1 cellular context compared by ENCODE assay signal in genomic region chr7:55101359-55101758, GRCh38.
TF ChIP-seq lines count a peak whose summit lies in the region.

No MANE protein-coding gene starts in this region.

TF ChIP-seq in HEK293T, 16 proteins besides CTCF, POLR2A, EP300 and RAD21 (continued from another document):
- TF ChIP-seq ELF4 (IDR thresholded peaks at IDR 0.05) (no peak), FOXA1 (IDR thresholded peaks at IDR 0.05) (no peak), L3MBTL2 (conservative IDR thresholded peaks at IDR 0.05) (no peak), FOXK2 (IDR thresholded peaks at IDR 0.05) (no peak), ZNF384 (IDR thresholded peaks at IDR 0.05) (no peak), SUZ12 (IDR thresholded peaks at IDR 0.05) (no peak), ARNT (IDR thresholded peaks at IDR 0.05) (no peak), TARDBP (IDR thresholded peaks at IDR 0.05) (no peak), BHLHE40 (IDR thresholded peaks at IDR 0.05; ENCODE audit: borderline replicate concordance) (no peak), FOXM1 (IDR thresholded peaks at IDR 0.05; ENCODE audit: borderline replicate concordance) (no peak), HDGF (IDR thresholded peaks at IDR 0.05; ENCODE audit: borderline replicate concordance) (no peak), PKNOX1 (IDR thresholded peaks at IDR 0.05) (no peak), NFRKB (IDR thresholded peaks at IDR 0.05) (no peak), LEF1 (IDR thresholded peaks at IDR 0.05; ENCODE audit: borderline replicate concordance) (no peak)
TF ChIP-seq in HEK293T: peak in this region for 0.
